1 cellular context compared by ENCODE assay signal in the genomic region with DNA sequence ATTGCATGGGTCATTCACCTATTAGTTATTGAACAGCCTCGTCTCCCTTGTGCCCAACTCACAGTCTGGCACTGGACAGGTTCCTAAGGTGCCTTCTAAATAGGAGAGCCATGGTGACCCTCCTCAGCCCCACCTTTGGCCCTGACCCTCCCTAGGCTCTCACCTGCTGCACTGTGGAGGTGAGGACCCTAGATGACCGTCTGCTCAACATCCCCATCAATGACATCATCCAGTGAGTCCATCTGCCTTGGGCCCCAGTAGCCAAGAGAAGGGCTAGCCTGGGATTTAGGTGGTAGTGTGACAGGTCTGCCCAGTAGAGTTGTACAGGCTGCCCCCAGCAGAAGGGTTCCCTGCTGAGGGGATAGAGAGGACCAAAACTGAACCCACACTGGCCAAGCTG.
TF ChIP-seq lines count a peak whose summit lies in the region.

No MANE protein-coding gene starts in this region.

TF ChIP-seq in HEK293T, 16 proteins besides CTCF, POLR2A, EP300 and RAD21:
- TF ChIP-seq LEF1 (IDR thresholded peaks at IDR 0.05; ENCODE audit: borderline replicate concordance): no peak
- no peak for TF ChIP-seq ARNT (IDR thresholded peaks at IDR 0.05)
- no peak for TF ChIP-seq FOXA1 (IDR thresholded peaks at IDR 0.05)
- no peak for TF ChIP-seq SP1 (IDR thresholded peaks at IDR 0.05)
- TF ChIP-seq BHLHE40 (IDR thresholded peaks at IDR 0.05; ENCODE audit: borderline replicate concordance): no peak
- no peak for TF ChIP-seq L3MBTL2 (conservative IDR thresholded peaks at IDR 0.05)
- no peak for TF ChIP-seq CTBP1 (IDR thresholded peaks at IDR 0.05; ENCODE audit: borderline replicate concordance)
- TF ChIP-seq HDGF (IDR thresholded peaks at IDR 0.05; ENCODE audit: borderline replicate concordance): no peak
- TF ChIP-seq ZNF384 (IDR thresholded peaks at IDR 0.05): no peak
- TF ChIP-seq NFRKB (IDR thresholded peaks at IDR 0.05): no peak
- no peak for TF ChIP-seq ELF4 (IDR thresholded peaks at IDR 0.05)
- no peak for TF ChIP-seq SUZ12 (IDR thresholded peaks at IDR 0.05)
- TF ChIP-seq, protein P1, sequence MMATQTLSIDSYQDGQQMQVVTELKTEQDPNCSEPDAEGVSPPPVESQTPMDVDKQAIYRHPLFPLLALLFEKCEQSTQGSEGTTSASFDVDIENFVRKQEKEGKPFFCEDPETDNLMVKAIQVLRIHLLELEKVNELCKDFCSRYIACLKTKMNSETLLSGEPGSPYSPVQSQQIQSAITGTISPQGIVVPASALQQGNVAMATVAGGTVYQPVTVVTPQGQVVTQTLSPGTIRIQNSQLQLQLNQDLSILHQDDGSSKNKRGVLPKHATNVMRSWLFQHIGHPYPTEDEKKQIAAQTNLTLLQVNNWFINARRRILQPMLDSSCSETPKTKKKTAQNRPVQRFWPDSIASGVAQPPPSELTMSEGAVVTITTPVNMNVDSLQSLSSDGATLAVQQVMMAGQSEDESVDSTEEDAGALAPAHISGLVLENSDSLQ (IDR thresholded peaks at IDR 0.05): no peak
- TF ChIP-seq TARDBP (IDR thresholded peaks at IDR 0.05): no peak
- no peak for TF ChIP-seq FOXM1 (IDR thresholded peaks at IDR 0.05; ENCODE audit: borderline replicate concordance)
- TF ChIP-seq FOXK2 (IDR thresholded peaks at IDR 0.05): no peak
